24 cellular contexts compared by ENCODE assay signal in the genomic region with DNA sequence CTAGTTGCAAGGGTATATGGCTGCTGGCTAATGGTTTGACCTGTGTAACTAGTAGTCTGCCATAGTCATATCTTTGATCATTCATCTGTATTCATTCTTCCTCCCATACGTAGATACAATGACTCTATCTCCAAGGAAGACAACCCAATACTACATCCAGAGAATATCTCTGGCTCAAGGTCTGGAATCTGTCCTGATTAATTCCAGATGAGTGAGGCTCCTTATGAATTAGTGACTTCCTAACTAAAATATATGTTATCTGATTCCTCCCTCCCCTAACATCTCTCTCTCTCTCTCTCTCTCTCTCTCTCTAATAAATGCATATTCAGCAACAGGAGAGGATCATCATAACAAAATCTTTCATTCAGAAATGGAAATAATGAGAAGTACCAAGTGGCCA.
"Had no signal": no experiment of that assay in that cellular context is flagged by ENCODE, and none has a peak within 500 bp of the region (broad histone marks: within the 10 kb centered on the region; RNA-seq: fewer than 3 reads in every experiment).

No MANE protein-coding gene starts in this region.

- H3K36me3 ChIP-seq: ascending aorta, Peyer's patch, SJCRH30 had no signal

- H3K27me3 ChIP-seq: ascending aorta, body of pancreas, Peyer's patch, SJCRH30 had no signal

- H3K9me3 ChIP-seq: ascending aorta, body of pancreas, Peyer's patch, SJCRH30 had no signal

- DNase-seq: activated B cell treated with CpG ODN at 0.5 μM for 24 hours; activated CD4-positive, alpha-beta T cell treated with anti-CD3 and anti-CD28 coated beads for 1 hour; activated CD4-positive, alpha-beta T cell treated with anti-CD3 and anti-CD28 coated beads, Interleukin-2, amount 10 ng/mL, durations not matched to agents 24 days and 14 days; activated CD4-positive, alpha-beta T cell treated with anti-CD3 and anti-CD28 coated beads, Interleukin-2, amount 50 U/mL, for 48 hours; activated CD8-positive, alpha-beta memory T cell treated with anti-CD3 and anti-CD28 coated beads, Interleukin-2, amount 10 ng/mL, durations not matched to agents 7 days and 5 days; activated effector memory CD4-positive, alpha-beta T cell treated with Interleukin-2 at 50 U/mL for 16 hours; activated naive CD4-positive, alpha-beta T cell; activated T-cell treated with anti-CD3 and anti-CD28 coated beads, Interleukin-2, amount 50 U/mL, for 24 hours; amniotic stem cell; body of pancreas; KG1; NCI-H1092; NCI-H1930; NCI-H2107; NCI-H2171 treated with DMSO at 0.1 percent for 48 hours; NCI-H226; NCI-H526 treated with DMSO at 0.1 percent for 48 hours; NK-92 treated with Interleukin-12 subunit alpha and Interleukin-12 subunit beta, amount 100 ng/mL, for 24 hours; Peyer's patch; Right ventricle myocardium superior; SJCRH30; T-helper 17 cell; T-helper 9 cell had no signal

- H3K4me3 ChIP-seq: ascending aorta, body of pancreas, Peyer's patch, SJCRH30 had no signal

- H3K4me1 ChIP-seq: ascending aorta, body of pancreas, Peyer's patch had no signal
